ENCODE assay signal across 8 cellular contexts in genomic region chr17:50345443-50346312, GRCh38. TPM values are rescaled to one million over a fixed set of nuclear protein-coding genes. Genes with fewer than 3 reads are reported as not detected.
DNase-seq lines count a peak whose midpoint lies in the region; ATAC-seq and TF ChIP-seq lines count a peak whose summit lies in the region.

Gene XYLT2, plus strand, starts transcription at chr17:50346126. Its CDS starts 15 bp downstream, at chr17:50346141.

- ATAC-seq in GM21723 (IDR thresholded peaks at IDR 0.05; ENCODE audit: unreplicated experiment), result peak; percentile 78

- TF ChIP-seq CTCF in RWPE1 (conservative IDR thresholded peaks at IDR 0.05; ENCODE audit: low read depth) (no peak), fibroblast of the aortic adventitia (IDR thresholded peaks at IDR 0.05; ENCODE audit: insufficient read depth, low read length) (no peak), nephron progenitor cell (IDR thresholded peaks at IDR 0.05) (no peak)

- DNase-seq in DMS53 treated with DMSO at 0.1 percent for 48 hours (lab: John Stamatoyannopoulos, UW; ENCODE audit: unreplicated experiment) (peak; percentile 92), Kasumi-1 (lab: John Stamatoyannopoulos, UW) (peak; percentile 77 to 84), RWPE1 (ENCODE audit: low spot score) (peak; percentile 95), fibroblast of the aortic adventitia (ENCODE audit: low read depth) (peak; percentile 67), nephron progenitor cell (peak; percentile 93)
- DNase-seq in activated T-helper 2 cell treated with anti-CD3 and anti-CD28 coated beads, Interferon-gamma antibody, Interleukin-2, Interleukin-4, amounts not matched to agents 10 μg/mL and 5 μg/mL and 100 μg/mL, durations not matched to agents 14 hours and 24 hours and 36 hours (ENCODE audit: low spot score), result peak; percentile 86

- H3K27ac Mint-ChIP-seq in activated T-helper 2 cell treated with anti-CD3 and anti-CD28 coated beads, Interferon-gamma antibody, Interleukin-2, Interleukin-4, amounts not matched to agents 10 μg/mL and 5 μg/mL and 100 μg/mL, durations not matched to agents 14 hours and 24 hours and 36 hours, result peak within 1 kb of the TSS; percentile 96
- H3K27ac Mint-ChIP-seq in nephron progenitor cell, result no peak within 1 kb of the TSS
- peak within 1 kb of the TSS; percentile 89 for H3K27ac Mint-ChIP-seq in stimulated activated naive CD8-positive, alpha-beta T cell treated with anti-CD3 and anti-CD28 coated beads, Interleukin-15, Interleukin-2, amounts not matched to agents 100 ng/mL and 50 ng/mL, for 24 hours

- CTCF ChIA-PET in RWPE1 (lab: Yijun Ruan, JAX), result interaction anchor here (1.0 kb wide), 1 partner anchor 49 kb away, joined by 3 read pairs; no protein-coding TSS in a partner anchor

- intact Hi-C loops in activated T-helper 2 cell treated with anti-CD3 and anti-CD28 coated beads, Interferon-gamma antibody, Interleukin-2, Interleukin-4, amounts not matched to agents 10 μg/mL and 5 μg/mL and 100 μg/mL, durations not matched to agents 14 hours and 24 hours and 36 hours (cut with micrococcal nuclease), result loop anchor here (5.0 kb wide), 2 partner anchors 38 to 143 kb away; partner anchors contain the start of gene COL1A1

- H3K4me3 Mint-ChIP-seq in activated T-helper 2 cell treated with anti-CD3 and anti-CD28 coated beads, Interferon-gamma antibody, Interleukin-2, Interleukin-4, amounts not matched to agents 10 μg/mL and 5 μg/mL and 100 μg/mL, durations not matched to agents 14 hours and 24 hours and 36 hours (ENCODE audit: low read depth), result peak within 1 kb of the TSS; percentile 93
- peak within 1 kb of the TSS; percentile 95 for H3K4me3 Mint-ChIP-seq in nephron progenitor cell
- peak within 1 kb of the TSS; percentile 92 for H3K4me3 Mint-ChIP-seq in stimulated activated naive CD8-positive, alpha-beta T cell treated with anti-CD3 and anti-CD28 coated beads, Interleukin-15, Interleukin-2, amounts not matched to agents 100 ng/mL and 50 ng/mL, for 24 hours

- peaks cover 36% of the 10 kb centered on the region for H3K36me3 Mint-ChIP-seq in activated T-helper 2 cell treated with anti-CD3 and anti-CD28 coated beads, Interferon-gamma antibody, Interleukin-2, Interleukin-4, amounts not matched to agents 10 μg/mL and 5 μg/mL and 100 μg/mL, durations not matched to agents 14 hours and 24 hours and 36 hours (ENCODE audit: low read depth)
- H3K36me3 Mint-ChIP-seq in nephron progenitor cell (ENCODE audit: low read depth), result peaks cover 3% of the 10 kb centered on the region
- peaks cover 7% of the 10 kb centered on the region for H3K36me3 Mint-ChIP-seq in stimulated activated naive CD8-positive, alpha-beta T cell treated with anti-CD3 and anti-CD28 coated beads, Interleukin-15, Interleukin-2, amounts not matched to agents 100 ng/mL and 50 ng/mL, for 24 hours (ENCODE audit: low read depth)

- no peaks in the 10 kb centered on the region for H3K27me3 Mint-ChIP-seq in activated T-helper 2 cell treated with anti-CD3 and anti-CD28 coated beads, Interferon-gamma antibody, Interleukin-2, Interleukin-4, amounts not matched to agents 10 μg/mL and 5 μg/mL and 100 μg/mL, durations not matched to agents 14 hours and 24 hours and 36 hours (ENCODE audit: low read depth)
- peaks cover 6% of the 10 kb centered on the region for H3K27me3 Mint-ChIP-seq in nephron progenitor cell (ENCODE audit: low read depth, poor library complexity)
- H3K27me3 Mint-ChIP-seq in stimulated activated naive CD8-positive, alpha-beta T cell treated with anti-CD3 and anti-CD28 coated beads, Interleukin-15, Interleukin-2, amounts not matched to agents 100 ng/mL and 50 ng/mL, for 24 hours, result peaks cover 4% of the 10 kb centered on the region

- peak within 1 kb of the TSS; percentile 81 for H3K27ac ChIP-seq in RWPE1

- POLR2A ChIA-PET in RWPE1 (lab: Yijun Ruan, JAX; ENCODE audit: low non-redundant PET), result interaction anchor here (1.5 kb wide), 1 partner anchor 54 kb away, joined by 3 read pairs; no protein-coding TSS in a partner anchor

- peak within 1 kb of the TSS; percentile 88 for H3K4me3 ChIP-seq in fibroblast of the aortic adventitia (ENCODE audit: low read depth, low read length)

- H3K9me3 Mint-ChIP-seq in activated T-helper 2 cell treated with anti-CD3 and anti-CD28 coated beads, Interferon-gamma antibody, Interleukin-2, Interleukin-4, amounts not matched to agents 10 μg/mL and 5 μg/mL and 100 μg/mL, durations not matched to agents 14 hours and 24 hours and 36 hours, result no peaks in the 10 kb centered on the region
- peaks cover 9% of the 10 kb centered on the region for H3K9me3 Mint-ChIP-seq in nephron progenitor cell
- no peaks in the 10 kb centered on the region for H3K9me3 Mint-ChIP-seq in stimulated activated naive CD8-positive, alpha-beta T cell treated with anti-CD3 and anti-CD28 coated beads, Interleukin-15, Interleukin-2, amounts not matched to agents 100 ng/mL and 50 ng/mL, for 24 hours

- H3K4me1 Mint-ChIP-seq in activated T-helper 2 cell treated with anti-CD3 and anti-CD28 coated beads, Interferon-gamma antibody, Interleukin-2, Interleukin-4, amounts not matched to agents 10 μg/mL and 5 μg/mL and 100 μg/mL, durations not matched to agents 14 hours and 24 hours and 36 hours (ENCODE audit: low read depth), result peaks cover 34% of the 10 kb centered on the region
- peaks cover 45% of the 10 kb centered on the region for H3K4me1 Mint-ChIP-seq in nephron progenitor cell
- H3K4me1 Mint-ChIP-seq in stimulated activated naive CD8-positive, alpha-beta T cell treated with anti-CD3 and anti-CD28 coated beads, Interleukin-15, Interleukin-2, amounts not matched to agents 100 ng/mL and 50 ng/mL, for 24 hours (ENCODE audit: low read depth), result peaks cover 38% of the 10 kb centered on the region

RNA-seq across cellular contexts. Expression of gene XYLT2, which starts in this region (rescaled TPM):
- total RNA-seq in activated T-helper 2 cell treated with anti-CD3 and anti-CD28 coated beads, Interferon-gamma antibody, Interleukin-2, Interleukin-4, amounts not matched to agents 10 μg/mL and 5 μg/mL and 100 μg/mL, durations not matched to agents 14 hours and 24 hours and 36 hours, result 134 and 143 TPM in 2 replicates
- 16.3 and 33.9 TPM in 2 replicates for total RNA-seq in fibroblast of the aortic adventitia (ENCODE audit: low replicate concordance)

Comparison
In these comparisons a context has a peak if more than half of its experiments do, and no peak if none do; other contexts are left out.
1. Peak in every context shown above with its lines: DNase-seq, ATAC-seq, H3K4me3 ChIP-seq and H3K27ac ChIP-seq.